Comparison of ENCODE assay signal across 18 cellular contexts in the genomic region with DNA sequence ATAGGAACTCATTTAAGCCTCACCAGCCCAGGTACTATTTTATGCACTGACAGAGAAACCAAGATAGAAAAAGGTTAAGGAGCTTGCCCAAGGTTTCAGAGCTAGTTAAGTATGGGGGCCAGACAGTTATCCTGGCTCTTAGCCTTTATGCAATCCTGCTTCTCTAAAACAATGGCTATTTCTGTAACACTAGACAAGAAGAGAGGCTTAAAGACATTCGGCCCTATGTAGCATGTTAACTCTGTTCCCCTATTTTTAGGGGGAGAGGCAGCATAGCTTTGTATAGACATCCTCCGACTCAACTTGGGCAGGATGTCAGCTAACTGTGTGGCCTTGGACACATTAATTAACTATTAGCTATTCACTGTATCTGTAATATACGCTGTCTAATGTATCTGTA. TPM values are rescaled to one million over a fixed set of nuclear protein-coding genes. Genes with fewer than 3 reads are reported as not detected.
A peak's percentile ranks its signal among the peaks of the same experiment; 100 is the strongest.
DNase-seq lines count a peak whose midpoint lies in the region; ATAC-seq and TF ChIP-seq lines count a peak whose summit lies in the region.
"Had no signal": no experiment of that assay in that cellular context is flagged by ENCODE, and none has a peak within 500 bp of the region (broad histone marks: within the 10 kb centered on the region; RNA-seq: fewer than 3 reads in every experiment).

No MANE protein-coding gene starts in this region.

- no peak overlapping the region for H3K4me3 ChIP-seq in colonic mucosa
- H3K4me3 ChIP-seq in upper lobe of right lung = no peak overlapping the region
- H3K4me3 ChIP-seq: spleen had no signal

- DNase-seq in SIG-M5 treated with dmso at 0.1 percent for 504 hours (lab: John Stamatoyannopoulos, UW; ENCODE audit: unreplicated experiment) = peak; percentile 86
- no peak for DNase-seq in SIG-M5 (lab: John Stamatoyannopoulos, UW)
- DNase-seq in colonic mucosa = no peak
- DNase-seq in nephron progenitor cell = no peak
- no peak for DNase-seq in upper lobe of right lung
- no peak for DNase-seq in GM13977 (ENCODE audit: low spot score)
- no peak for DNase-seq in activated CD4-positive, alpha-beta T cell treated with anti-CD3 and anti-CD28 coated beads, Interleukin-2, amount 50 U/mL, for 4 hours
- DNase-seq in activated CD8-positive, alpha-beta memory T cell treated with anti-CD3 and anti-CD28 coated beads for 24 hours = no peak
- DNase-seq: activated CD8-positive, alpha-beta T cell treated with anti-CD3 and anti-CD28 coated beads for 36 hours; aorta; CD4-positive, alpha-beta T cell; dermis blood vessel endothelial cell; DND-41; NCI-H1105 treated with DMSO at 0.1 percent for 48 hours; spleen; stimulated activated naive CD4-positive, alpha-beta T cell had no signal

- no peaks in the 10 kb centered on the region for H3K36me3 ChIP-seq in colonic mucosa
- no peaks in the 10 kb centered on the region for H3K36me3 ChIP-seq in upper lobe of right lung
- H3K36me3 ChIP-seq: neutrophil, spleen had no signal

- H3K27me3 Mint-ChIP-seq in nephron progenitor cell (ENCODE audit: low read depth, poor library complexity) = no peaks in the 10 kb centered on the region

- H3K9me3 ChIP-seq in colonic mucosa (no peaks in the 10 kb centered on the region), upper lobe of right lung (no peaks in the 10 kb centered on the region)
- H3K9me3 ChIP-seq: neutrophil, spleen had no signal

- in situ Hi-C loops in GM13977 (cut with MboI; ENCODE audit: low pct_unique_long_range_greater_than_20kb, low sequenced_read_pairs, unreplicated experiment) = no loop called here

- H3K9me3 Mint-ChIP-seq in nephron progenitor cell = peaks cover 15% of the 10 kb centered on the region
- H3K9me3 Mint-ChIP-seq: activated CD8-positive, alpha-beta T cell treated with anti-CD3 and anti-CD28 coated beads for 36 hours; CD4-positive, alpha-beta T cell had no signal

- intact Hi-C loops in colonic mucosa (cut with DNase I) = no loop called here
- intact Hi-C loops in upper lobe of right lung (cut with DNase I) = no loop called here

- peaks cover 83% of the 10 kb centered on the region for H3K4me1 Mint-ChIP-seq in nephron progenitor cell

- peaks cover 77% of the 10 kb centered on the region for H3K36me3 Mint-ChIP-seq in nephron progenitor cell (ENCODE audit: low read depth)

- no peak for TF ChIP-seq CTCF in colonic mucosa (IDR thresholded peaks at IDR 0.05)
- no peak for TF ChIP-seq CTCF in nephron progenitor cell (IDR thresholded peaks at IDR 0.05)
- TF ChIP-seq CTCF in upper lobe of right lung (IDR thresholded peaks at IDR 0.05) = no peak
- no peak for TF ChIP-seq CTCF in GM13977 (IDR thresholded peaks at IDR 0.05; ENCODE audit: extremely low read depth, insufficient read depth, missing control alignments)

- H3K27me3 ChIP-seq in colonic mucosa (no peaks in the 10 kb centered on the region), upper lobe of right lung (no peaks in the 10 kb centered on the region)
- H3K27me3 ChIP-seq: neutrophil, spleen had no signal

- H3K27ac Mint-ChIP-seq in nephron progenitor cell = peak overlapping the region; percentile 97
- H3K27ac Mint-ChIP-seq: activated CD8-positive, alpha-beta T cell treated with anti-CD3 and anti-CD28 coated beads for 36 hours; CD4-positive, alpha-beta T cell had no signal

- H3K9ac ChIP-seq in colonic mucosa (ENCODE audit: low read depth in 2 of 2, low read length in 2 of 2) = no peak overlapping the region

- H3K4me1 ChIP-seq in colonic mucosa = peaks cover 7% of the 10 kb centered on the region
- H3K4me1 ChIP-seq in upper lobe of right lung = peaks cover 18% of the 10 kb centered on the region

- peak; percentile 50 for ATAC-seq in upper lobe of right lung
- ATAC-seq: activated CD8-positive, alpha-beta T cell treated with anti-CD3 and anti-CD28 coated beads for 36 hours had no signal

- H3K27ac ChIP-seq in colonic mucosa (peak overlapping the region; percentile 75), upper lobe of right lung (no peak overlapping the region)
- H3K27ac ChIP-seq: 22Rv1, neutrophil had no signal

- peak overlapping the region; percentile 35 for H3K4me3 Mint-ChIP-seq in nephron progenitor cell
- H3K4me3 Mint-ChIP-seq: activated CD8-positive, alpha-beta T cell treated with anti-CD3 and anti-CD28 coated beads for 36 hours; CD4-positive, alpha-beta T cell had no signal

RNA-seq across cellular contexts. Expression of gene LHFPL2, which starts 54.6 kb away (rescaled TPM):
- total RNA-seq in colonic mucosa (10 to 100 TPM; 35.5 to 39.2 TPM), upper lobe of right lung (41.0 TPM)
